1 cellular context compared by ENCODE assay signal in the genomic region with DNA sequence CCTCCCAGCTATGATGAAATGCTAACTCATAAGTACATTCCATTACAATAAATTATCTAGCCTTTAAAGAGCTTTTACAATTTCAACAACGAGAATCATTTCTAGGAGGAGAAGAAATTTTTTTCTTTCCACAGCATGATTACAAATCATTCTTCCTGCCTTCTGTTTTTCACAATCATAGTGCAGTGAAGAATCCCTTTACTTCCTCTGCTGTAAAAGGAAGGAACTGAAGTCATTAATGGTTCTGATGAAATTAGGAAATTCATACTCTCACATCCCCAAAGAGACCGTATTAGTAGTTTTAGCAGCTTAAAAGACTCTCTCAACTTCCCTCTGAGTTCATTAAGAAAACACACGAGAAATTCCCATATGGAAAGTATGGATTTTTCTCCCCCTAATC.
TF ChIP-seq lines count a peak whose summit lies in the region.

No MANE protein-coding gene starts in this region.

TF ChIP-seq in H1, 55 proteins besides CTCF, POLR2A, EP300 and RAD21 (continued from another document):
- no peak for TF ChIP-seq E2F6 (IDR thresholded peaks at IDR 0.05)
- TF ChIP-seq JUN (IDR thresholded peaks at IDR 0.05; ENCODE audit: low read depth, low read length) = no peak
- no peak for TF ChIP-seq CREB1 (IDR thresholded peaks at IDR 0.05)
TF ChIP-seq in H1: peak in this region for 0.
